ENCODE assay signal across 16 cellular contexts in genomic region chr15:86183765-86184491, GRCh38.
DNase-seq lines count a peak whose midpoint lies in the region; ATAC-seq and TF ChIP-seq lines count a peak whose summit lies in the region.
"Had no signal": no experiment of that assay in that cellular context is flagged by ENCODE, and none has a peak within 500 bp of the region (broad histone marks: within the 10 kb centered on the region; RNA-seq: fewer than 3 reads in every experiment).

No MANE protein-coding gene starts in this region.

- no peak overlapping the region for H3K27ac Mint-ChIP-seq in activated naive CD4-positive, alpha-beta T cell treated with anti-CD3 and anti-CD28 coated beads, Interleukin-2, amount 50 U/mL, for 72 hours
- H3K27ac Mint-ChIP-seq in WTC11, result no peak overlapping the region
- H3K27ac Mint-ChIP-seq: activated naive CD8-positive, alpha-beta T cell treated with anti-CD3 and anti-CD28 coated beads, Interleukin-2, amount 10 ng/mL, durations not matched to agents 7 days and 5 days; CD14-positive monocyte; memory B cell; stimulated activated naive CD8-positive, alpha-beta T cell treated with anti-CD3 and anti-CD28 coated beads, Interleukin-15, Interleukin-2, amounts not matched to agents 100 ng/mL and 50 ng/mL, for 24 hours had no signal

- no peak overlapping the region for H3K4me3 ChIP-seq in skeletal muscle cell (ENCODE audit: low read depth, low read length)
- no peak overlapping the region for H3K4me3 ChIP-seq in BE2C (ENCODE audit: low read depth, low read length)
- H3K4me3 ChIP-seq in coronary artery, result no peak overlapping the region

- TF ChIP-seq CTCF in BE2C (IDR thresholded peaks at IDR 0.05; ENCODE audit: low read depth, low read length) (no peak), coronary artery (IDR thresholded peaks at IDR 0.05) (no peak), WTC11 (IDR thresholded peaks at IDR 0.05) (no peak)

- ATAC-seq in HG03432 (IDR thresholded peaks at IDR 0.05; ENCODE audit: unreplicated experiment) (peak; percentile 76), WTC11 (no peak)
- ATAC-seq in activated naive CD4-positive, alpha-beta T cell treated with anti-CD3 and anti-CD28 coated beads, Interleukin-2, amount 50 U/mL, for 72 hours, result peak; percentile 74 to 100

- H3K36me3 Mint-ChIP-seq in activated naive CD4-positive, alpha-beta T cell treated with anti-CD3 and anti-CD28 coated beads, Interleukin-2, amount 50 U/mL, for 72 hours, result no peaks in the 10 kb centered on the region
- peaks cover 3% of the 10 kb centered on the region; the same call in 1 of the 2 replicates for H3K36me3 Mint-ChIP-seq in WTC11
- H3K36me3 Mint-ChIP-seq: activated naive CD8-positive, alpha-beta T cell treated with anti-CD3 and anti-CD28 coated beads, Interleukin-2, amount 10 ng/mL, durations not matched to agents 7 days and 5 days; CD14-positive monocyte; memory B cell had no signal

- no peaks in the 10 kb centered on the region for H3K4me1 ChIP-seq in BE2C

- H3K4me3 Mint-ChIP-seq in WTC11, result no peak overlapping the region
- H3K4me3 Mint-ChIP-seq: activated naive CD8-positive, alpha-beta T cell treated with anti-CD3 and anti-CD28 coated beads, Interleukin-2, amount 10 ng/mL, durations not matched to agents 7 days and 5 days; CD14-positive monocyte; memory B cell; stimulated activated naive CD8-positive, alpha-beta T cell treated with anti-CD3 and anti-CD28 coated beads, Interleukin-15, Interleukin-2, amounts not matched to agents 100 ng/mL and 50 ng/mL, for 24 hours had no signal

- DNase-seq in DMS 273 treated with DMSO at 0.1 percent for 48 hours (lab: John Stamatoyannopoulos, UW) (peak; percentile 23), skeletal muscle cell (ENCODE audit: low read depth) (peak; percentile 10), BE2C (no peak), iPS-NIHi11 (ENCODE audit: low spot score) (no peak), coronary artery (ENCODE audit: low spot score) (no peak), WTC11 (ENCODE audit: low spot score) (no peak)
- peak in 1 of 2 donors; percentile 35 for DNase-seq in activated naive CD4-positive, alpha-beta T cell treated with anti-CD3 and anti-CD28 coated beads, Interleukin-2, amount 50 U/mL, for 72 hours (ENCODE audit: low spot score in 2 of 2)
- DNase-seq: activated naive CD8-positive, alpha-beta T cell treated with anti-CD3 and anti-CD28 coated beads, Interleukin-2, amount 10 ng/mL, durations not matched to agents 7 days and 5 days; effector CD8-positive, alpha-beta T cell; NCI-H1417; OCI-M1; retina had no signal

- no peaks in the 10 kb centered on the region for H3K9me3 Mint-ChIP-seq in activated naive CD4-positive, alpha-beta T cell treated with anti-CD3 and anti-CD28 coated beads, Interleukin-2, amount 50 U/mL, for 72 hours
- peaks cover 10% of the 10 kb centered on the region; the same call in 1 of the 2 replicates for H3K9me3 Mint-ChIP-seq in WTC11
- H3K9me3 Mint-ChIP-seq: activated naive CD8-positive, alpha-beta T cell treated with anti-CD3 and anti-CD28 coated beads, Interleukin-2, amount 10 ng/mL, durations not matched to agents 7 days and 5 days; memory B cell; stimulated activated naive CD8-positive, alpha-beta T cell treated with anti-CD3 and anti-CD28 coated beads, Interleukin-15, Interleukin-2, amounts not matched to agents 100 ng/mL and 50 ng/mL, for 24 hours had no signal

- H3K27ac ChIP-seq in coronary artery, result no peak overlapping the region

- H3K36me3 ChIP-seq in BE2C, result no peaks in the 10 kb centered on the region

- CTCF ChIA-PET in WTC11 (lab: Charles Lee), result no interaction called here

- H3K27me3 Mint-ChIP-seq in WTC11 (ENCODE audit: low read depth), result no peaks in the 10 kb centered on the region
- H3K27me3 Mint-ChIP-seq: memory B cell had no signal

- H3K4me1 Mint-ChIP-seq in WTC11, result no peaks in the 10 kb centered on the region; the same call in 1 of the 2 replicates
- H3K4me1 Mint-ChIP-seq: activated naive CD8-positive, alpha-beta T cell treated with anti-CD3 and anti-CD28 coated beads, Interleukin-2, amount 10 ng/mL, durations not matched to agents 7 days and 5 days; CD14-positive monocyte; memory B cell had no signal

- POLR2A ChIA-PET in WTC11 (lab: Charles Lee), result no interaction called here

- H3K9me3 ChIP-seq in BE2C, result no peaks in the 10 kb centered on the region

- no peaks in the 10 kb centered on the region for H3K27me3 ChIP-seq in BE2C

TF ChIP-seq in WTC11, 78 proteins besides CTCF, POLR2A, EP300 and RAD21 (continues in another document):
- TF ChIP-seq FOXJ3 (CRISPR knock-in tag; IDR thresholded peaks at IDR 0.05; ENCODE audit: borderline replicate concordance), result no peak
- TF ChIP-seq GABPB1 (CRISPR knock-in tag; IDR thresholded peaks at IDR 0.05), result no peak
- no peak for TF ChIP-seq FOXK1 (CRISPR knock-in tag; IDR thresholded peaks at IDR 0.05)
- TF ChIP-seq E2F1 (CRISPR knock-in tag; IDR thresholded peaks at IDR 0.05), result no peak
- no peak for TF ChIP-seq ZNF219 (CRISPR knock-in tag; IDR thresholded peaks at IDR 0.05; ENCODE audit: borderline replicate concordance)
- TF ChIP-seq TP53 (CRISPR knock-in tag; IDR thresholded peaks at IDR 0.05), result no peak
- no peak for TF ChIP-seq MAX (CRISPR knock-in tag; IDR thresholded peaks at IDR 0.05)
- no peak for TF ChIP-seq ZBTB43 (CRISPR knock-in tag; IDR thresholded peaks at IDR 0.05)
- no peak for TF ChIP-seq ARID4B (CRISPR knock-in tag; IDR thresholded peaks at IDR 0.05; ENCODE audit: borderline replicate concordance)
- TF ChIP-seq USF1 (CRISPR knock-in tag; IDR thresholded peaks at IDR 0.05), result no peak
- no peak for TF ChIP-seq ETV6 (CRISPR knock-in tag; IDR thresholded peaks at IDR 0.05)
- no peak for TF ChIP-seq NR1H2 (CRISPR knock-in tag; IDR thresholded peaks at IDR 0.05)
- TF ChIP-seq CREB1 (CRISPR knock-in tag; IDR thresholded peaks at IDR 0.05), result no peak
- no peak for TF ChIP-seq PRRX2 (CRISPR knock-in tag; IDR thresholded peaks at IDR 0.05)
- TF ChIP-seq CREM (CRISPR knock-in tag; IDR thresholded peaks at IDR 0.05), result no peak
- no peak for TF ChIP-seq ZNF317 (CRISPR knock-in tag; IDR thresholded peaks at IDR 0.05; ENCODE audit: borderline replicate concordance, low read depth)

Comparison
In these comparisons a context has a peak if more than half of its experiments do, and no peak if none do; other contexts are left out.
1. DNase-seq: peak in DMS 273 treated with DMSO at 0.1 percent for 48 hours (single experiment) and skeletal muscle cell (single experiment); none in BE2C (single experiment), iPS-NIHi11 (single experiment), coronary artery (single experiment) and WTC11 (single experiment).